ENCODE assay signal across 8 cellular contexts in the genomic region with DNA sequence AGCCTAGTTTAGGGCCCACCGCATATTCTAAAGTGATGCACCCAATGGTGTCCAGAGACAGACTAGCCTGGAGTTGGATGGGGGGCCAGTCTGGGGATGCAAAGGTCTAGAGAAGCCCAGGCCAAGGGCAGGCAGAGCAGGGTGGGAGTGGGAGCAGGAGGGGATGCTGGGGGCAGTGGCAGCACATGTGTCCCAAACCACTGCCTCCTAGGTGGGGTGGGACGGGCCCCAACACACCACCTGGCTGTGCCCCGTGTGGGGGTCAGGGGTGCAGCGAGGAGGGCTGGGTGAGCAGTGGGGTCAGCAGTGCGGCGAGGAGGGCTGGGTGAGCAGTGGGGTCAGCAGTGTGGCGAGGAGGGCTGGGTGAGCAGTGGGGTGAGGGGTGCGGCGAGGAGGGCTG.
DNase-seq lines count a peak whose midpoint lies in the region; ATAC-seq and TF ChIP-seq lines count a peak whose summit lies in the region.
"Not testable (repeated sequence)": the region's sequence is repeated elsewhere in the genome, so short reads cannot be mapped to it uniquely, and the experiment has no call there.

No MANE protein-coding gene starts in this region.

- peak; percentile 2 for DNase-seq in BE2C
- not testable (repeated sequence) for DNase-seq in GM23338 (ENCODE audit: low spot score); activated naive CD8-positive, alpha-beta T cell treated with anti-CD3 and anti-CD28 coated beads, Interleukin-2, amount 10 ng/mL, durations not matched to agents 7 days and 5 days; neuronal stem cell (ENCODE audit: low spot score)
- DNase-seq in WERI-Rb-1: peak; percentile 4
- DNase-seq in activated CD8-positive, alpha-beta memory T cell treated with anti-CD3 and anti-CD28 coated beads for 24 hours: peak; percentile 44
- peak; percentile 1 for DNase-seq in hepatocyte (ENCODE audit: low spot score)
- DNase-seq in sciatic nerve (ENCODE audit: low spot score): peak; percentile 42

- H2BK12ac ChIP-seq in neuronal stem cell (ENCODE audit: low read length): not testable (repeated sequence)

- not testable (repeated sequence) for H2BK15ac ChIP-seq in neuronal stem cell (ENCODE audit: low read length)

- H2AK5ac ChIP-seq in neuronal stem cell (ENCODE audit: low read depth, low read length): not testable (repeated sequence)

- H3K4ac ChIP-seq in neuronal stem cell (ENCODE audit: low read length): not testable (repeated sequence)

- not testable (repeated sequence) for H3K27me3 ChIP-seq in BE2C; GM23338 (ENCODE audit: insufficient read depth); WERI-Rb-1 (ENCODE audit: insufficient read depth, low read depth, severe bottlenecking); hepatocyte; neuronal stem cell (ENCODE audit: control insufficient read depth in 3 of 3, insufficient read depth in 3 of 3, low read depth in 1 of 3, low read length in 3 of 3)

- not testable (repeated sequence) for H3K27ac ChIP-seq in GM23338 (ENCODE audit: low read depth); WERI-Rb-1; hepatocyte; neuronal stem cell (replicated peaks; ENCODE audit: low read length)

- not testable (repeated sequence) for H2BK120ac ChIP-seq in neuronal stem cell (ENCODE audit: low read depth, low read length)

- peak overlapping the region; percentile 43 for H3K23ac ChIP-seq in neuronal stem cell (ENCODE audit: low read depth, low read length, poor library complexity)

- not testable (repeated sequence) for ATAC-seq in GM23338; activated naive CD8-positive, alpha-beta T cell treated with anti-CD3 and anti-CD28 coated beads, Interleukin-2, amount 10 ng/mL, durations not matched to agents 7 days and 5 days (ENCODE audit: low read depth); sciatic nerve

- H3K4me1 Mint-ChIP-seq in GM23338; activated naive CD8-positive, alpha-beta T cell treated with anti-CD3 and anti-CD28 coated beads, Interleukin-2, amount 10 ng/mL, durations not matched to agents 7 days and 5 days: not testable (repeated sequence)

- peak overlapping the region; percentile 82 for H3K14ac ChIP-seq in neuronal stem cell (ENCODE audit: low read length)

- H3K27me3 Mint-ChIP-seq in GM23338 (ENCODE audit: insufficient read depth, low read depth, poor library complexity): not testable (repeated sequence)
- peaks cover 28% of the 10 kb centered on the region for H3K27me3 Mint-ChIP-seq in activated naive CD8-positive, alpha-beta T cell treated with anti-CD3 and anti-CD28 coated beads, Interleukin-2, amount 10 ng/mL, durations not matched to agents 7 days and 5 days

- H2BK5ac ChIP-seq in neuronal stem cell (ENCODE audit: low read length): not testable (repeated sequence)

- H4K20me1 ChIP-seq in GM23338 (replicated peaks; ENCODE audit: insufficient read depth); hepatocyte (ENCODE audit: insufficient read depth, poor library complexity, severe bottlenecking): not testable (repeated sequence)

- not testable (repeated sequence) for H3K4me1 ChIP-seq in BE2C; GM23338 (ENCODE audit: insufficient read depth); hepatocyte (ENCODE audit: insufficient read depth); neuronal stem cell (ENCODE audit: control insufficient read depth in 2 of 2, insufficient read depth in 1 of 2, low read depth in 1 of 2, low read length in 2 of 2)

- H3K27ac Mint-ChIP-seq in GM23338: not testable (repeated sequence)
- peak overlapping the region; percentile 45 for H3K27ac Mint-ChIP-seq in activated naive CD8-positive, alpha-beta T cell treated with anti-CD3 and anti-CD28 coated beads, Interleukin-2, amount 10 ng/mL, durations not matched to agents 7 days and 5 days

- not testable (repeated sequence) for H3K9me3 Mint-ChIP-seq in GM23338; activated naive CD8-positive, alpha-beta T cell treated with anti-CD3 and anti-CD28 coated beads, Interleukin-2, amount 10 ng/mL, durations not matched to agents 7 days and 5 days

- H3K18ac ChIP-seq in neuronal stem cell (ENCODE audit: low read length): not testable (repeated sequence)

- not testable (repeated sequence) for H3K9me2 ChIP-seq in GM23338 (ENCODE audit: insufficient read depth); hepatocyte (replicated peaks; ENCODE audit: insufficient read depth)

- not testable (repeated sequence) for H3K36me3 ChIP-seq in BE2C; GM23338 (ENCODE audit: insufficient read depth); WERI-Rb-1; hepatocyte (replicated peaks; ENCODE audit: insufficient read depth, low read depth); neuronal stem cell (replicated peaks in 1 of 2; ENCODE audit: control insufficient read depth in 2 of 2, insufficient read depth in 2 of 2, low read length in 2 of 2)

- not testable (repeated sequence) for H3K4me3 Mint-ChIP-seq in GM23338; activated naive CD8-positive, alpha-beta T cell treated with anti-CD3 and anti-CD28 coated beads, Interleukin-2, amount 10 ng/mL, durations not matched to agents 7 days and 5 days

- WGBS in hepatocyte (ENCODE audit: low lambda C conversion rate, missing lambda C conversion rate): 100% methylated on average over 3 of the region's 9 CpGs
- WGBS in neuronal stem cell (ENCODE audit: extremely low coverage in 2 of 2, insufficient read length in 2 of 2, insufficient replicate concordance in 1 of 2), 2 donors: no CpG with 5 or more reads among the region's 9 CpGs

- not testable (repeated sequence) for H4K91ac ChIP-seq in neuronal stem cell (ENCODE audit: low read depth, low read length, poor library complexity)

- intact Hi-C loops in sciatic nerve (cut with DNase I): loop anchor here (2.0 kb wide), 1 partner anchor 21 kb away; no protein-coding TSS in a partner anchor

- not testable (repeated sequence) for TF ChIP-seq CTCF in BE2C (IDR thresholded peaks at IDR 0.05; ENCODE audit: low read depth, low read length); GM23338 (conservative IDR thresholded peaks at IDR 0.05; ENCODE audit: low read depth in 2 of 2); WERI-Rb-1 (IDR thresholded peaks at IDR 0.05; ENCODE audit: low read depth, low read length); hepatocyte (IDR thresholded peaks at IDR 0.05; ENCODE audit: poor library complexity)

- H3K79me1 ChIP-seq in neuronal stem cell (ENCODE audit: low read depth, low read length): not testable (repeated sequence)

- POLR2A ChIA-PET in activated naive CD8-positive, alpha-beta T cell treated with anti-CD3 and anti-CD28 coated beads, Interleukin-2, amount 10 ng/mL, durations not matched to agents 7 days and 5 days (lab: Charles Lee): not testable (repeated sequence)

- not testable (repeated sequence) for H3K9me3 ChIP-seq in BE2C; WERI-Rb-1 (ENCODE audit: severe bottlenecking); hepatocyte (ENCODE audit: low read depth)
- peaks cover 0 to 17% of the 10 kb centered on the region in 2 donors for H3K9me3 ChIP-seq in neuronal stem cell (replicated peaks in 1 of 2; ENCODE audit: control insufficient read depth in 2 of 2, insufficient read depth in 1 of 2, low read depth in 1 of 2, low read length in 2 of 2)

- H3K4me2 ChIP-seq in GM23338; hepatocyte; neuronal stem cell (ENCODE audit: insufficient read depth, low read length, poor library complexity, severe bottlenecking): not testable (repeated sequence)

- H3K4me3 ChIP-seq in BE2C (ENCODE audit: low read depth, low read length); GM23338; WERI-Rb-1 (ENCODE audit: low read depth, low read length); hepatocyte: not testable (repeated sequence)
- H3K4me3 ChIP-seq in neuronal stem cell (ENCODE audit: low read length in 2 of 2): peak overlapping the region in 1 of 2 donors; percentile 60

- H3K36me3 Mint-ChIP-seq in GM23338 (ENCODE audit: low read depth); activated naive CD8-positive, alpha-beta T cell treated with anti-CD3 and anti-CD28 coated beads, Interleukin-2, amount 10 ng/mL, durations not matched to agents 7 days and 5 days: not testable (repeated sequence)

- H3K79me2 ChIP-seq in GM23338 (replicated peaks; ENCODE audit: insufficient read depth); hepatocyte: not testable (repeated sequence)

- H3K9ac ChIP-seq in neuronal stem cell (ENCODE audit: low read depth, low read length, poor library complexity): not testable (repeated sequence)

- peak overlapping the region; percentile 53; the same call in 1 of the 2 replicates for H2AFZ ChIP-seq in GM23338
- H2AFZ ChIP-seq in hepatocyte; neuronal stem cell (ENCODE audit: low read length): not testable (repeated sequence)

- not testable (repeated sequence) for H4K8ac ChIP-seq in neuronal stem cell (ENCODE audit: low read depth, low read length)

- H3F3A ChIP-seq in GM23338 (replicated peaks; ENCODE audit: low read depth): not testable (repeated sequence)
